In genomic region chr11:115919341-115920086, GRCh38 we compare ENCODE assay signal across 8 cellular contexts.
A peak's percentile ranks its signal among the peaks of the same experiment; 100 is the strongest.
DNase-seq lines count a peak whose midpoint lies in the region; ATAC-seq lines count a peak whose summit lies in the region.

No MANE protein-coding gene starts in this region.

- H3K36me3 Mint-ChIP-seq in CD4-positive, CD25-positive, alpha-beta regulatory T cell, result no peaks in the 10 kb centered on the region
- H3K36me3 Mint-ChIP-seq in CD4-positive, alpha-beta memory T cell, result no peaks in the 10 kb centered on the region

- CTCF ChIA-PET in CD4-positive, alpha-beta memory T cell (lab: Charles Lee; ENCODE audit: partially characterized antibody), result no interaction called here

- no peak overlapping the region for H3K4me3 Mint-ChIP-seq in CD4-positive, CD25-positive, alpha-beta regulatory T cell
- no peak overlapping the region for H3K4me3 Mint-ChIP-seq in CD4-positive, alpha-beta memory T cell

- no peaks in the 10 kb centered on the region for H3K36me3 ChIP-seq in CD4-positive, CD25-positive, alpha-beta regulatory T cell (ENCODE audit: control insufficient read depth, insufficient read depth, low read length)
- no peaks in the 10 kb centered on the region for H3K36me3 ChIP-seq in H7 (replicated peaks; ENCODE audit: control insufficient read depth, insufficient read depth, low read length)
- no peaks in the 10 kb centered on the region for H3K36me3 ChIP-seq in CD4-positive, alpha-beta memory T cell (ENCODE audit: insufficient read depth, low read length)

- POLR2A ChIA-PET in CD4-positive, alpha-beta memory T cell (lab: Charles Lee; ENCODE audit: partially characterized antibody), result no interaction called here

- peaks cover 0 to 4% (median 2%) of the 10 kb centered on the region in 7 donors for H3K9me3 Mint-ChIP-seq in CD4-positive, CD25-positive, alpha-beta regulatory T cell
- peaks cover 0 to 8% (median 3%) of the 10 kb centered on the region in 8 donors for H3K9me3 Mint-ChIP-seq in CD4-positive, alpha-beta memory T cell

- peaks cover 4% of the 10 kb centered on the region for H3K27me3 Mint-ChIP-seq in CD4-positive, CD25-positive, alpha-beta regulatory T cell
- no peaks in the 10 kb centered on the region for H3K27me3 Mint-ChIP-seq in CD4-positive, alpha-beta memory T cell

- H3K27ac Mint-ChIP-seq in CD4-positive, CD25-positive, alpha-beta regulatory T cell, result peak overlapping the region in 2 of 3 donors; percentile 35 to 49
- H3K27ac Mint-ChIP-seq in CD4-positive, alpha-beta memory T cell, result no peak overlapping the region

- peak in 1 of 3 donors; percentile 10 for DNase-seq in CD4-positive, CD25-positive, alpha-beta regulatory T cell
- DNase-seq in astrocyte of the hippocampus (ENCODE audit: low read depth, low spot score) (peak; percentile 73), cerebellum (ENCODE audit: low spot score) (no peak), H7 (no peak), SW 1271 (lab: John Stamatoyannopoulos, UW) (no peak)
- no peak for DNase-seq in CD4-positive, alpha-beta memory T cell

- intact Hi-C loops in CD4-positive, alpha-beta memory T cell (cut with micrococcal nuclease), result no loop called here

- no peak overlapping the region for H3K27ac ChIP-seq in CD4-positive, CD25-positive, alpha-beta regulatory T cell (ENCODE audit: insufficient read depth, low read length, poor library complexity, severe bottlenecking)
- no peak overlapping the region for H3K27ac ChIP-seq in CD4-positive, alpha-beta memory T cell (ENCODE audit: low read depth, low read length)

- no peaks in the 10 kb centered on the region for H3K27me3 ChIP-seq in CD4-positive, CD25-positive, alpha-beta regulatory T cell (ENCODE audit: control insufficient read depth, insufficient read depth, low read length)
- H3K27me3 ChIP-seq in H7 (ENCODE audit: control insufficient read depth, insufficient read depth, low read length), result peaks cover 2% of the 10 kb centered on the region; the same call in 1 of the 2 replicates
- no peaks in the 10 kb centered on the region for H3K27me3 ChIP-seq in CD4-positive, alpha-beta memory T cell (ENCODE audit: insufficient read depth, low read length)

- H3K4me1 ChIP-seq in CD4-positive, CD25-positive, alpha-beta regulatory T cell (ENCODE audit: control insufficient read depth, insufficient read depth, low read length, poor library complexity, severe bottlenecking), result no peaks in the 10 kb centered on the region
- no peaks in the 10 kb centered on the region for H3K4me1 ChIP-seq in CD4-positive, alpha-beta memory T cell (ENCODE audit: insufficient read depth, low read length)

- no peak for ATAC-seq in CD4-positive, CD25-positive, alpha-beta regulatory T cell (ENCODE audit: low read depth in 2 of 2)
- ATAC-seq in GM19043 (IDR thresholded peaks at IDR 0.05; ENCODE audit: low read depth, unreplicated experiment) (peak; percentile 60), HG03159 (IDR thresholded peaks at IDR 0.05; ENCODE audit: unreplicated experiment) (peak; percentile 50)

- H3K9me3 ChIP-seq in CD4-positive, CD25-positive, alpha-beta regulatory T cell (ENCODE audit: control insufficient read depth in 2 of 2, low read length in 2 of 2), result no peaks in the 10 kb centered on the region
- H3K9me3 ChIP-seq in CD4-positive, alpha-beta memory T cell (ENCODE audit: control insufficient read depth in 1 of 2, low read length in 2 of 2), result no peaks in the 10 kb centered on the region

- peaks cover 0 to 23% (median 1%) of the 10 kb centered on the region in 4 donors for H3K4me1 Mint-ChIP-seq in CD4-positive, CD25-positive, alpha-beta regulatory T cell
- no peaks in the 10 kb centered on the region for H3K4me1 Mint-ChIP-seq in CD4-positive, alpha-beta memory T cell

- H3K4me3 ChIP-seq in CD4-positive, CD25-positive, alpha-beta regulatory T cell (ENCODE audit: low read depth, low read length), result no peak overlapping the region
- H3K4me3 ChIP-seq in H7 (ENCODE audit: insufficient read depth, low read depth, low read length), result no peak overlapping the region
- H3K4me3 ChIP-seq in CD4-positive, alpha-beta memory T cell (ENCODE audit: low read length in 2 of 2), result no peak overlapping the region

Comparison
In these comparisons a context has a peak if more than half of its experiments do, and no peak if none do; other contexts are left out.
1. ATAC-seq: peak in GM19043 (single experiment) and HG03159 (single experiment); none in CD4-positive, CD25-positive, alpha-beta regulatory T cell (0 of 2).
2. H3K27ac Mint-ChIP-seq: peak in CD4-positive, CD25-positive, alpha-beta regulatory T cell (2 of 3); none in CD4-positive, alpha-beta memory T cell (0 of 7).